In genomic region chr6:32947552-32948465, GRCh38 we compare ENCODE assay signal across 8 cellular contexts. TPM values are rescaled to one million over a fixed set of nuclear protein-coding genes. Genes with fewer than 3 reads are reported as not detected.
A peak's percentile ranks its signal among the peaks of the same experiment; 100 is the strongest.
DNase-seq lines count a peak whose midpoint lies in the region; ATAC-seq and TF ChIP-seq lines count a peak whose summit lies in the region.

No MANE protein-coding gene starts in this region.

- H3K27ac ChIP-seq in KMS-11 (no peak overlapping the region), WERI-Rb-1 (no peak overlapping the region)

- H3K4me1 Mint-ChIP-seq in natural killer cell treated with Interleukin-12 subunit alpha and Interleukin-12 subunit beta and Interleukin-15 and Interleukin-18, amount 100 ng/mL, for 72 hours (ENCODE audit: low read depth in 2 of 2), result peaks cover 44 to 55% of the 10 kb centered on the region in 2 donors

- H3K9me3 ChIP-seq in WERI-Rb-1 (ENCODE audit: severe bottlenecking), result no peaks in the 10 kb centered on the region

- H3K27ac Mint-ChIP-seq in natural killer cell treated with Interleukin-12 subunit alpha and Interleukin-12 subunit beta and Interleukin-15 and Interleukin-18, amount 100 ng/mL, for 72 hours, result no peak overlapping the region

- H3K36me3 ChIP-seq in KMS-11 (ENCODE audit: insufficient read depth) (no peaks in the 10 kb centered on the region), WERI-Rb-1 (no peaks in the 10 kb centered on the region)

- H3K27me3 Mint-ChIP-seq in natural killer cell treated with Interleukin-12 subunit alpha and Interleukin-12 subunit beta and Interleukin-15 and Interleukin-18, amount 100 ng/mL, for 72 hours, result no peaks in the 10 kb centered on the region

- no peak for ATAC-seq in natural killer cell treated with Interleukin-12 subunit alpha and Interleukin-12 subunit beta and Interleukin-15 and Interleukin-18, amount 100 ng/mL, for 72 hours

- H3K27me3 ChIP-seq in KMS-11 (ENCODE audit: insufficient read depth, low read depth), result no peaks in the 10 kb centered on the region
- H3K27me3 ChIP-seq in WERI-Rb-1 (ENCODE audit: insufficient read depth, low read depth, severe bottlenecking), result no peaks in the 10 kb centered on the region

- H3K79me2 ChIP-seq in KMS-11 (ENCODE audit: insufficient read depth, low read depth), result no peaks in the 10 kb centered on the region; the same call in 1 of the 2 replicates

- H2AFZ ChIP-seq in KMS-11 (ENCODE audit: low read depth), result no peak overlapping the region

- TF ChIP-seq CTCF in KMS-11 (conservative IDR thresholded peaks at IDR 0.05; ENCODE audit: low read depth, low read length) (peak; percentile 55), WERI-Rb-1 (IDR thresholded peaks at IDR 0.05; ENCODE audit: low read depth, low read length) (peak; percentile 98)

- no peak overlapping the region for H3K4me3 ChIP-seq in KMS-11 (IDR thresholded peaks at IDR 0.05; ENCODE audit: insufficient read depth, low read depth, low read length)
- no peak overlapping the region for H3K4me3 ChIP-seq in WERI-Rb-1 (ENCODE audit: low read depth, low read length)

- DNase-seq in NCI-H82 (lab: John Stamatoyannopoulos, UW) (peak; percentile 60), NCI-H82 treated with DMSO at 0.1 percent for 48 hours (lab: John Stamatoyannopoulos, UW; ENCODE audit: unreplicated experiment) (no peak), WERI-Rb-1 (peak; percentile 81), fibroblast of peridontal ligament (ENCODE audit: extremely low read depth) (peak; percentile 58), germinal center (ENCODE audit: low spot score) (no peak)
- DNase-seq in stimulated activated CD8-positive, alpha-beta memory T cell treated with anti-CD3 and anti-CD28 coated beads, Interleukin-4, amount 100 ng/mL, for 48 hours, result peak; percentile 45
- DNase-seq in natural killer cell treated with Interleukin-12 subunit alpha and Interleukin-12 subunit beta and Interleukin-15 and Interleukin-18, amount 100 ng/mL, for 72 hours (ENCODE audit: low spot score), result no peak

- peaks cover 38% of the 10 kb centered on the region for H3K4me1 ChIP-seq in KMS-11 (ENCODE audit: low read depth, poor library complexity, severe bottlenecking)

- H3K9me3 Mint-ChIP-seq in natural killer cell treated with Interleukin-12 subunit alpha and Interleukin-12 subunit beta and Interleukin-15 and Interleukin-18, amount 100 ng/mL, for 72 hours, result no peaks in the 10 kb centered on the region

- no peak overlapping the region for H3K4me3 Mint-ChIP-seq in natural killer cell treated with Interleukin-12 subunit alpha and Interleukin-12 subunit beta and Interleukin-15 and Interleukin-18, amount 100 ng/mL, for 72 hours

- H3K4me2 ChIP-seq in KMS-11, result no peak overlapping the region

- H4K20me1 ChIP-seq in KMS-11 (ENCODE audit: insufficient read depth), result no peaks in the 10 kb centered on the region

- no peaks in the 10 kb centered on the region for H3K36me3 Mint-ChIP-seq in natural killer cell treated with Interleukin-12 subunit alpha and Interleukin-12 subunit beta and Interleukin-15 and Interleukin-18, amount 100 ng/mL, for 72 hours

- H3K9ac ChIP-seq in KMS-11, result no peak overlapping the region

RNA-seq across cellular contexts. Expression of gene HLA-DMA, which starts 5.1 kb away (rescaled TPM):
- total RNA-seq in natural killer cell treated with Interleukin-12 subunit alpha and Interleukin-12 subunit beta and Interleukin-15 and Interleukin-18, amount 100 ng/mL, for 72 hours, result 10 to 100 TPM; 16.9 to 73.0 TPM

RNA-seq across cellular contexts. Expression of gene HLA-DMB, which starts 7.0 kb away (rescaled TPM):
- total RNA-seq in natural killer cell treated with Interleukin-12 subunit alpha and Interleukin-12 subunit beta and Interleukin-15 and Interleukin-18, amount 100 ng/mL, for 72 hours, result 10 to 100 TPM in 1 of 2 donors, 1 to 10 TPM in 1; 2.7 to 17.8 TPM

RNA-seq across cellular contexts. Expression of gene BRD2, which starts 20.6 kb away (rescaled TPM):
- 100 to 1,000 TPM; 347 to 352 TPM for total RNA-seq in natural killer cell treated with Interleukin-12 subunit alpha and Interleukin-12 subunit beta and Interleukin-15 and Interleukin-18, amount 100 ng/mL, for 72 hours

Comparison
In these comparisons a context has a peak if more than half of its experiments do, and no peak if none do; other contexts are left out.
1. DNase-seq: peak in NCI-H82 (single experiment), WERI-Rb-1 (single experiment), fibroblast of peridontal ligament (single experiment) and stimulated activated CD8-positive, alpha-beta memory T cell treated with anti-CD3 and anti-CD28 coated beads, Interleukin-4, amount 100 ng/mL, for 48 hours (single experiment); none in NCI-H82 treated with DMSO at 0.1 percent for 48 hours (single experiment), natural killer cell treated with Interleukin-12 subunit alpha and Interleukin-12 subunit beta and Interleukin-15 and Interleukin-18, amount 100 ng/mL, for 72 hours (single experiment) and germinal center (single experiment).